Comparison of ENCODE assay signal across 8 cellular contexts in genomic region chr1:15153842-15154479, GRCh38. TPM values are rescaled to one million over a fixed set of nuclear protein-coding genes. Genes with fewer than 3 reads are reported as not detected.
A peak's percentile ranks its signal among the peaks of the same experiment; 100 is the strongest.
DNase-seq lines count a peak whose midpoint lies in the region; ATAC-seq and TF ChIP-seq lines count a peak whose summit lies in the region.

No MANE protein-coding gene starts in this region.

- no peak overlapping the region for H3K27ac Mint-ChIP-seq in activated naive CD4-positive, alpha-beta T cell treated with anti-CD3 and anti-CD28 coated beads, Interleukin-2, amount 10 ng/mL, durations not matched to agents 7 days and 5 days

- peaks cover 48% of the 10 kb centered on the region for H3K4me1 Mint-ChIP-seq in activated naive CD4-positive, alpha-beta T cell treated with anti-CD3 and anti-CD28 coated beads, Interleukin-2, amount 10 ng/mL, durations not matched to agents 7 days and 5 days

- ATAC-seq in omental fat pad (ENCODE audit: low FRiP score) (peak; percentile 45), HG02571 (IDR thresholded peaks at IDR 0.05; ENCODE audit: unreplicated experiment) (no peak)

- H3K27me3 Mint-ChIP-seq in activated naive CD4-positive, alpha-beta T cell treated with anti-CD3 and anti-CD28 coated beads, Interleukin-2, amount 10 ng/mL, durations not matched to agents 7 days and 5 days: peaks cover 78% of the 10 kb centered on the region

- CTCF ChIA-PET in activated naive CD4-positive, alpha-beta T cell treated with anti-CD3 and anti-CD28 coated beads, Interleukin-2, amount 10 ng/mL, durations not matched to agents 7 days and 5 days (lab: Charles Lee): interaction anchor here (0.6 to 2.3 kb wide), 4 partner anchors 108 to 156 kb away, joined by 4 to 8 read pairs (median 5); no protein-coding TSS in a partner anchor

- DNase-seq in activated CD4-positive, alpha-beta T cell treated with anti-CD3 and anti-CD28 coated beads for 48 hours: peak; percentile 64
- DNase-seq in activated CD4-positive, alpha-beta T cell treated with anti-CD3 and anti-CD28 coated beads, Interleukin-2, amount 50 U/mL, for 1 hour: no peak
- DNase-seq in NCI-H1694 treated with DMSO at 0.1 percent for 48 hours (lab: John Stamatoyannopoulos, UW) (peak; percentile 33), head of caudate nucleus (peak in 38 of 42 donors; percentile 19 to 75 (median 48)), omental fat pad (ENCODE audit: low spot score) (no peak), NCI-H1048 (lab: John Stamatoyannopoulos, UW) (no peak)
- peak; percentile 54 for DNase-seq in activated naive CD4-positive, alpha-beta T cell treated with anti-CD3 and anti-CD28 coated beads, Interleukin-2, amount 10 ng/mL, durations not matched to agents 7 days and 5 days

- intact Hi-C loops in head of caudate nucleus (cut with DNase I): loop anchor here (5.0 kb wide), 1 partner anchor 118 kb away; no protein-coding TSS in a partner anchor

- no peak for TF ChIP-seq CTCF in omental fat pad (IDR thresholded peaks at IDR 0.05)

- H3K4me3 Mint-ChIP-seq in activated naive CD4-positive, alpha-beta T cell treated with anti-CD3 and anti-CD28 coated beads, Interleukin-2, amount 10 ng/mL, durations not matched to agents 7 days and 5 days: peak overlapping the region; percentile 42

- no peaks in the 10 kb centered on the region for H3K36me3 Mint-ChIP-seq in activated naive CD4-positive, alpha-beta T cell treated with anti-CD3 and anti-CD28 coated beads, Interleukin-2, amount 10 ng/mL, durations not matched to agents 7 days and 5 days

- no peaks in the 10 kb centered on the region for H3K9me3 Mint-ChIP-seq in activated naive CD4-positive, alpha-beta T cell treated with anti-CD3 and anti-CD28 coated beads, Interleukin-2, amount 10 ng/mL, durations not matched to agents 7 days and 5 days

RNA-seq across cellular contexts. Expression of gene TMEM51, which starts 0.4 kb away (rescaled TPM):
- 1 to 10 TPM; 3.3 to 8.6 (median 4.4) TPM for total RNA-seq in omental fat pad

Comparison
In these comparisons a context has a peak if more than half of its experiments do, and no peak if none do; other contexts are left out.
1. DNase-seq: peak in activated CD4-positive, alpha-beta T cell treated with anti-CD3 and anti-CD28 coated beads for 48 hours (single experiment), NCI-H1694 treated with DMSO at 0.1 percent for 48 hours (single experiment), activated naive CD4-positive, alpha-beta T cell treated with anti-CD3 and anti-CD28 coated beads, Interleukin-2, amount 10 ng/mL, durations not matched to agents 7 days and 5 days (single experiment) and head of caudate nucleus (38 of 42); none in activated CD4-positive, alpha-beta T cell treated with anti-CD3 and anti-CD28 coated beads, Interleukin-2, amount 50 U/mL, for 1 hour (single experiment), omental fat pad (single experiment) and NCI-H1048 (single experiment).